Comparison of ENCODE assay signal across 11 cellular contexts in genomic region chr6:111667921-111668320, GRCh38.
DNase-seq lines count a peak whose midpoint lies in the region; ATAC-seq and TF ChIP-seq lines count a peak whose summit lies in the region.
"Had no signal": no experiment of that assay in that cellular context is flagged by ENCODE, and none has a peak within 500 bp of the region (broad histone marks: within the 10 kb centered on the region; RNA-seq: fewer than 3 reads in every experiment).

No MANE protein-coding gene starts in this region.

- peaks cover 35% of the 10 kb centered on the region for H3K4me1 ChIP-seq in hepatocyte (ENCODE audit: insufficient read depth)
- H3K4me1 ChIP-seq in gastrocnemius medialis: peaks cover 70 to 75% of the 10 kb centered on the region in 2 donors

- H3K4me3 ChIP-seq in hepatocyte (no peak overlapping the region), gastrocnemius medialis (no peak overlapping the region)

- no peak overlapping the region for H2AFZ ChIP-seq in hepatocyte

- H3K9me2 ChIP-seq in hepatocyte (replicated peaks; ENCODE audit: insufficient read depth): no peaks in the 10 kb centered on the region

- no peak overlapping the region for H3K4me3 Mint-ChIP-seq in activated CD8-positive, alpha-beta T cell treated with anti-CD3 and anti-CD28 coated beads for 36 hours
- no peak overlapping the region for H3K4me3 Mint-ChIP-seq in activated CD8-positive, alpha-beta T cell treated with anti-CD3 and anti-CD28 coated beads, Interleukin-2, amount 10 ng/mL, durations not matched to agents 7 days and 5 days
- no peak overlapping the region for H3K4me3 Mint-ChIP-seq in activated CD4-positive, alpha-beta T cell treated with anti-CD3 and anti-CD28 coated beads, Interleukin-2, amount 10 ng/mL, durations not matched to agents 7 days and 5 days
- H3K4me3 Mint-ChIP-seq: activated CD4-positive, alpha-beta T cell treated with anti-CD3 and anti-CD28 coated beads, Interleukin-2, amount 10 ng/mL, durations not matched to agents 24 days and 14 days; T-helper 17 cell had no signal

- intact Hi-C loops in activated CD8-positive, alpha-beta T cell treated with anti-CD3 and anti-CD28 coated beads for 36 hours (cut with micrococcal nuclease): no loop called here
- intact Hi-C loops in gastrocnemius medialis (cut with DNase I; ENCODE audit: low total_unique reads): loop anchor here (1.0 to 10.0 kb wide), 3 partner anchors 21 to 853 kb away; partner anchors contain the start of genes CDK19 and REV3L
- intact Hi-C loops in left colon (cut with DNase I, micrococcal nuclease): no loop called here

- ATAC-seq in activated CD8-positive, alpha-beta T cell treated with anti-CD3 and anti-CD28 coated beads for 36 hours: no peak
- no peak for ATAC-seq in activated CD8-positive, alpha-beta T cell treated with anti-CD3 and anti-CD28 coated beads, Interleukin-2, amount 10 ng/mL, durations not matched to agents 7 days and 5 days
- ATAC-seq in gastrocnemius medialis: peak; percentile 43 to 65
- ATAC-seq in left colon: no peak
- ATAC-seq: T-helper 17 cell had no signal

- H3K9me3 Mint-ChIP-seq in activated CD8-positive, alpha-beta T cell treated with anti-CD3 and anti-CD28 coated beads for 36 hours: no peaks in the 10 kb centered on the region
- H3K9me3 Mint-ChIP-seq in activated CD8-positive, alpha-beta T cell treated with anti-CD3 and anti-CD28 coated beads, Interleukin-2, amount 10 ng/mL, durations not matched to agents 7 days and 5 days (ENCODE audit: insufficient read depth): no peaks in the 10 kb centered on the region
- no peaks in the 10 kb centered on the region for H3K9me3 Mint-ChIP-seq in activated CD4-positive, alpha-beta T cell treated with anti-CD3 and anti-CD28 coated beads, Interleukin-2, amount 10 ng/mL, durations not matched to agents 7 days and 5 days
- H3K9me3 Mint-ChIP-seq: activated CD4-positive, alpha-beta T cell treated with anti-CD3 and anti-CD28 coated beads, Interleukin-2, amount 10 ng/mL, durations not matched to agents 24 days and 14 days had no signal

- no peaks in the 10 kb centered on the region for H3K79me2 ChIP-seq in hepatocyte

- TF ChIP-seq CTCF in activated CD8-positive, alpha-beta T cell treated with anti-CD3 and anti-CD28 coated beads for 36 hours (IDR thresholded peaks at IDR 0.05): no peak
- TF ChIP-seq CTCF in hepatocyte (IDR thresholded peaks at IDR 0.05; ENCODE audit: poor library complexity): no peak
- TF ChIP-seq CTCF in gastrocnemius medialis (IDR thresholded peaks at IDR 0.05 in 4 of 5, conservative IDR thresholded peaks at IDR 0.05 in 1 of 5): no peak

- no peaks in the 10 kb centered on the region for H3K27me3 Mint-ChIP-seq in activated CD8-positive, alpha-beta T cell treated with anti-CD3 and anti-CD28 coated beads for 36 hours
- H3K27me3 Mint-ChIP-seq in activated CD8-positive, alpha-beta T cell treated with anti-CD3 and anti-CD28 coated beads, Interleukin-2, amount 10 ng/mL, durations not matched to agents 7 days and 5 days (ENCODE audit: low read depth): no peaks in the 10 kb centered on the region
- H3K27me3 Mint-ChIP-seq in activated CD4-positive, alpha-beta T cell treated with anti-CD3 and anti-CD28 coated beads, Interleukin-2, amount 10 ng/mL, durations not matched to agents 7 days and 5 days: no peaks in the 10 kb centered on the region
- H3K27me3 Mint-ChIP-seq: activated CD4-positive, alpha-beta T cell treated with anti-CD3 and anti-CD28 coated beads, Interleukin-2, amount 10 ng/mL, durations not matched to agents 24 days and 14 days; T-helper 17 cell had no signal

- H3K27ac Mint-ChIP-seq in activated CD8-positive, alpha-beta T cell treated with anti-CD3 and anti-CD28 coated beads for 36 hours: peak overlapping the region; percentile 31
- H3K27ac Mint-ChIP-seq in activated CD8-positive, alpha-beta T cell treated with anti-CD3 and anti-CD28 coated beads, Interleukin-2, amount 10 ng/mL, durations not matched to agents 7 days and 5 days: no peak overlapping the region
- H3K27ac Mint-ChIP-seq in activated CD4-positive, alpha-beta T cell treated with anti-CD3 and anti-CD28 coated beads, Interleukin-2, amount 10 ng/mL, durations not matched to agents 7 days and 5 days: no peak overlapping the region
- H3K27ac Mint-ChIP-seq: activated CD4-positive, alpha-beta T cell treated with anti-CD3 and anti-CD28 coated beads, Interleukin-2, amount 10 ng/mL, durations not matched to agents 24 days and 14 days had no signal

- no peaks in the 10 kb centered on the region for H3K9me3 ChIP-seq in hepatocyte (ENCODE audit: low read depth)
- H3K9me3 ChIP-seq in gastrocnemius medialis: no peaks in the 10 kb centered on the region

- H3K27me3 ChIP-seq in hepatocyte (no peaks in the 10 kb centered on the region), gastrocnemius medialis (no peaks in the 10 kb centered on the region)

- POLR2A ChIA-PET in activated CD8-positive, alpha-beta T cell treated with anti-CD3 and anti-CD28 coated beads for 36 hours (lab: Charles Lee): interaction anchor here (0.6 to 1.1 kb wide), 2 partner anchors 10 to 122 kb away, joined by 5 to 6 read pairs; no protein-coding TSS in a partner anchor
- POLR2A ChIA-PET in activated CD8-positive, alpha-beta T cell treated with anti-CD3 and anti-CD28 coated beads, Interleukin-2, amount 10 ng/mL, durations not matched to agents 7 days and 5 days (lab: Charles Lee): no interaction called here
- POLR2A ChIA-PET in activated CD4-positive, alpha-beta T cell treated with anti-CD3 and anti-CD28 coated beads, Interleukin-2, amount 10 ng/mL, durations not matched to agents 7 days and 5 days (lab: Charles Lee): no interaction called here

- no peak for DNase-seq in activated CD8-positive, alpha-beta T cell treated with anti-CD3 and anti-CD28 coated beads for 36 hours
- no peak for DNase-seq in activated CD8-positive, alpha-beta T cell treated with anti-CD3 and anti-CD28 coated beads, Interleukin-2, amount 10 ng/mL, durations not matched to agents 7 days and 5 days
- DNase-seq in NCI-H2227 treated with DMSO at 0.1 percent for 48 hours (lab: John Stamatoyannopoulos, UW) (peak; percentile 41), hepatocyte (ENCODE audit: low spot score) (peak; percentile 46), gastrocnemius medialis (peak; percentile 85 to 90), left colon (no peak)
- no peak for DNase-seq in stimulated activated CD4-positive, alpha-beta T cell treated with anti-CD3 and anti-CD28 coated beads, Interleukin-15, amount 100 ng/mL, for 24 hours
- no peak for DNase-seq in activated CD4-positive, alpha-beta T cell treated with anti-CD3 and anti-CD28 coated beads, Interleukin-2, amount 10 ng/mL, durations not matched to agents 7 days and 5 days
- DNase-seq: activated CD4-positive, alpha-beta T cell treated with anti-CD3 and anti-CD28 coated beads, Interleukin-2, amount 10 ng/mL, durations not matched to agents 24 days and 14 days; activated effector memory CD4-positive, alpha-beta T cell treated with anti-CD3 and anti-CD28 coated beads, Interleukin-2, amount 50 U/mL, for 16 hours; T-helper 17 cell had no signal

- no peaks in the 10 kb centered on the region for H3K4me1 Mint-ChIP-seq in activated CD8-positive, alpha-beta T cell treated with anti-CD3 and anti-CD28 coated beads for 36 hours (ENCODE audit: low read depth)
- no peaks in the 10 kb centered on the region for H3K4me1 Mint-ChIP-seq in activated CD8-positive, alpha-beta T cell treated with anti-CD3 and anti-CD28 coated beads, Interleukin-2, amount 10 ng/mL, durations not matched to agents 7 days and 5 days (ENCODE audit: low read depth)
- H3K4me1 Mint-ChIP-seq in activated CD4-positive, alpha-beta T cell treated with anti-CD3 and anti-CD28 coated beads, Interleukin-2, amount 10 ng/mL, durations not matched to agents 7 days and 5 days: peaks cover 4% of the 10 kb centered on the region

- CTCF ChIA-PET in activated CD8-positive, alpha-beta T cell treated with anti-CD3 and anti-CD28 coated beads for 36 hours (lab: Charles Lee): interaction anchor here (0.9 to 1.0 kb wide), 2 partner anchors 17 to 375 kb away, joined by 3 read pairs; no protein-coding TSS in a partner anchor
- CTCF ChIA-PET in activated CD8-positive, alpha-beta T cell treated with anti-CD3 and anti-CD28 coated beads, Interleukin-2, amount 10 ng/mL, durations not matched to agents 7 days and 5 days (lab: Charles Lee): interaction anchor here (1.0 to 2.3 kb wide), 2 partner anchors 14 to 117 kb away, joined by 3 to 6 read pairs; no protein-coding TSS in a partner anchor
- CTCF ChIA-PET in activated CD4-positive, alpha-beta T cell treated with anti-CD3 and anti-CD28 coated beads, Interleukin-2, amount 10 ng/mL, durations not matched to agents 7 days and 5 days (lab: Charles Lee): interaction anchor here (1.3 kb wide), 1 partner anchor 376 kb away, joined by 3 read pairs; no protein-coding TSS in a partner anchor

- H3K36me3 ChIP-seq in hepatocyte (replicated peaks; ENCODE audit: insufficient read depth, low read depth) (no peaks in the 10 kb centered on the region), gastrocnemius medialis (no peaks in the 10 kb centered on the region)

- peaks cover 62% of the 10 kb centered on the region for H3K36me3 Mint-ChIP-seq in activated CD8-positive, alpha-beta T cell treated with anti-CD3 and anti-CD28 coated beads for 36 hours (ENCODE audit: low read depth)
- peaks cover 53% of the 10 kb centered on the region for H3K36me3 Mint-ChIP-seq in activated CD8-positive, alpha-beta T cell treated with anti-CD3 and anti-CD28 coated beads, Interleukin-2, amount 10 ng/mL, durations not matched to agents 7 days and 5 days (ENCODE audit: low read depth)
- peaks cover 65% of the 10 kb centered on the region for H3K36me3 Mint-ChIP-seq in activated CD4-positive, alpha-beta T cell treated with anti-CD3 and anti-CD28 coated beads, Interleukin-2, amount 10 ng/mL, durations not matched to agents 7 days and 5 days (ENCODE audit: low read depth)

- H3K4me2 ChIP-seq in hepatocyte: peak overlapping the region; percentile 37

- peak in 1 of 2 donors; percentile 35 for TF ChIP-seq POLR2A in gastrocnemius medialis (IDR thresholded peaks at IDR 0.05)

- peak overlapping the region; percentile 77 for H3K27ac ChIP-seq in hepatocyte
- peak overlapping the region; percentile 92 to 96 (median 95) for H3K27ac ChIP-seq in gastrocnemius medialis

- 27% methylated on average over 8 of the region's 8 CpGs for WGBS in hepatocyte (ENCODE audit: low lambda C conversion rate, missing lambda C conversion rate)

- H4K20me1 ChIP-seq in hepatocyte (ENCODE audit: insufficient read depth, poor library complexity, severe bottlenecking): no peaks in the 10 kb centered on the region

- in situ Hi-C loops in gastrocnemius medialis (cut with MboI; ENCODE audit: low sequenced_read_pairs in 4 of 4): loop anchor here in 1 of 4 donors (25.0 kb wide), 1 partner anchor 556 kb away; no protein-coding TSS in a partner anchor

Comparison
In these comparisons a context has a peak if more than half of its experiments do, and no peak if none do; other contexts are left out.
1. ATAC-seq: peak in gastrocnemius medialis (2 of 2); none in activated CD8-positive, alpha-beta T cell treated with anti-CD3 and anti-CD28 coated beads for 36 hours (single experiment), activated CD8-positive, alpha-beta T cell treated with anti-CD3 and anti-CD28 coated beads, Interleukin-2, amount 10 ng/mL, durations not matched to agents 7 days and 5 days (single experiment) and left colon (single experiment).
2. DNase-seq: peak in NCI-H2227 treated with DMSO at 0.1 percent for 48 hours (single experiment), hepatocyte (single experiment) and gastrocnemius medialis (2 of 2); none in activated CD8-positive, alpha-beta T cell treated with anti-CD3 and anti-CD28 coated beads for 36 hours (single experiment), activated CD8-positive, alpha-beta T cell treated with anti-CD3 and anti-CD28 coated beads, Interleukin-2, amount 10 ng/mL, durations not matched to agents 7 days and 5 days (single experiment), stimulated activated CD4-positive, alpha-beta T cell treated with anti-CD3 and anti-CD28 coated beads, Interleukin-15, amount 100 ng/mL, for 24 hours (single experiment), left colon (0 of 2) and activated CD4-positive, alpha-beta T cell treated with anti-CD3 and anti-CD28 coated beads, Interleukin-2, amount 10 ng/mL, durations not matched to agents 7 days and 5 days (single experiment).